In the genomic region with DNA sequence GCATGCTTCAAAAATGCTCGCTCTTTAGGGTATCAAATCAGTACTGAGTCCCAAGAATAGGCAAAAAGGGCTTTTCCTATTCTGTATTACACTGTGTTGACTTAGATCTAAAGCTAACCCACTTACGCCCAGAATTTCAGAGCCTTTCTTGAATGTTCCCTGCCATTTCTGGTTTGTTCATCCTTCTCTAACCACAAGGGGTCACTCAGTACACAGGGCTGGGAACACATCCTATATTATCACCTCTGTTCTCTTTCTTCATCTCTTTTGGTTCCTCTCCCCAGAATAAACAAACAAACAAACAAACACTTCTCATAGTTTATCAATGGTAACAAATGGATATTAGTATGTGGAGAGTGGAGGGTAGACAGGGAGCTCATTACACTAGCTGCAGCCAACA, we compare ENCODE assay signal across 1 cellular context.
TF ChIP-seq lines count a peak whose summit lies in the region.

No MANE protein-coding gene starts in this region.

TF ChIP-seq in HCT116, 20 proteins besides CTCF, POLR2A, EP300 and RAD21:
- TF ChIP-seq EZH2phosphoT487 (IDR thresholded peaks at IDR 0.05; ENCODE audit: borderline replicate concordance) (no peak), CBX3 (IDR thresholded peaks at IDR 0.05; ENCODE audit: low read depth) (no peak), SP1 (IDR thresholded peaks at IDR 0.05; ENCODE audit: low read depth) (no peak), EZH2 (IDR thresholded peaks at IDR 0.05) (no peak), SRF (IDR thresholded peaks at IDR 0.05; ENCODE audit: low read depth) (no peak)
